ENCODE assay signal across 13 cellular contexts in genomic region chr3:30354972-30355371, GRCh38.
A peak's percentile ranks its signal among the peaks of the same experiment; 100 is the strongest.
DNase-seq lines count a peak whose midpoint lies in the region; ATAC-seq and TF ChIP-seq lines count a peak whose summit lies in the region.
"Had no signal": no experiment of that assay in that cellular context is flagged by ENCODE, and none has a peak within 500 bp of the region (broad histone marks: within the 10 kb centered on the region; RNA-seq: fewer than 3 reads in every experiment).

No MANE protein-coding gene starts in this region.

- H3K4me1 Mint-ChIP-seq in activated CD4-positive, alpha-beta T cell treated with anti-CD3 and anti-CD28 coated beads, Interleukin-2, amount 10 ng/mL, durations not matched to agents 7 days and 5 days = peaks cover 50% of the 10 kb centered on the region

- H3K9me3 ChIP-seq in left ventricle myocardium inferior (replicated peaks) = no peaks in the 10 kb centered on the region
- no peaks in the 10 kb centered on the region for H3K9me3 ChIP-seq in right atrium auricular region

- no peaks in the 10 kb centered on the region for H3K36me3 ChIP-seq in left ventricle myocardium inferior
- H3K36me3 ChIP-seq in right atrium auricular region = no peaks in the 10 kb centered on the region

- H3K27me3 Mint-ChIP-seq in activated CD4-positive, alpha-beta T cell treated with anti-CD3 and anti-CD28 coated beads, Interleukin-2, amount 10 ng/mL, durations not matched to agents 7 days and 5 days = peaks cover 36% of the 10 kb centered on the region

- intact Hi-C loops in left ventricle myocardium inferior (cut with micrococcal nuclease) (no loop called here), left cardiac atrium (cut with DNase I) (no loop called here)

- CTCF ChIA-PET in activated CD4-positive, alpha-beta T cell treated with anti-CD3 and anti-CD28 coated beads, Interleukin-2, amount 10 ng/mL, durations not matched to agents 7 days and 5 days (lab: Charles Lee) = interaction anchor here (2.0 kb wide), 1 partner anchor 18 kb away, joined by 11 read pairs; no protein-coding TSS in a partner anchor

- H3K27me3 ChIP-seq in left ventricle myocardium inferior (ENCODE audit: low read depth) = no peaks in the 10 kb centered on the region
- no peaks in the 10 kb centered on the region for H3K27me3 ChIP-seq in right atrium auricular region

- H3K36me3 Mint-ChIP-seq in activated CD4-positive, alpha-beta T cell treated with anti-CD3 and anti-CD28 coated beads, Interleukin-2, amount 10 ng/mL, durations not matched to agents 7 days and 5 days (ENCODE audit: low read depth) = peaks cover 13% of the 10 kb centered on the region
- H3K36me3 Mint-ChIP-seq: WTC11 had no signal

- POLR2A ChIA-PET in activated CD4-positive, alpha-beta T cell treated with anti-CD3 and anti-CD28 coated beads, Interleukin-2, amount 10 ng/mL, durations not matched to agents 7 days and 5 days (lab: Charles Lee) = interaction anchor here (0.7 kb wide), 1 partner anchor 69 kb away, joined by 3 read pairs; no protein-coding TSS in a partner anchor

- H3K4me1 ChIP-seq in left ventricle myocardium inferior (peaks cover 57% of the 10 kb centered on the region), right atrium auricular region (peaks cover 0 to 34% of the 10 kb centered on the region in 2 donors)

- no peak for DNase-seq in left ventricle myocardium inferior
- no peak for DNase-seq in left cardiac atrium
- DNase-seq in NCI-H510A (lab: John Stamatoyannopoulos, UW) = peak; percentile 48
- DNase-seq in right atrium auricular region (ENCODE audit: low spot score) = no peak
- DNase-seq in GM20000 (ENCODE audit: low spot score) = no peak
- DNase-seq in activated CD4-positive, alpha-beta T cell treated with anti-CD3 and anti-CD28 coated beads, Interleukin-2, amount 10 ng/mL, durations not matched to agents 7 days and 5 days = no peak
- DNase-seq in HK-2 (ENCODE audit: unreplicated experiment) = no peak
- no peak for DNase-seq in effector CD4-positive, alpha-beta T cell
- DNase-seq: C1 segment of cervical spinal cord; GOT3; stimulated activated CD4-positive, alpha-beta T cell treated with anti-CD3 and anti-CD28 coated beads, Interleukin-2, amount 100 ng/mL, for 48 hours had no signal

- H3K27ac ChIP-seq in left ventricle myocardium inferior (replicated peaks) (peak overlapping the region; percentile 83), right atrium auricular region (peak overlapping the region; percentile 62 to 84)
- H3K27ac ChIP-seq: HL-60 had no signal

- ATAC-seq in left cardiac atrium = no peak
- ATAC-seq: WTC11 had no signal

- no peak for TF ChIP-seq CTCF in left ventricle myocardium inferior (IDR thresholded peaks at IDR 0.05; ENCODE audit: borderline replicate concordance)
- TF ChIP-seq CTCF in right atrium auricular region (IDR thresholded peaks at IDR 0.05) = no peak
- TF ChIP-seq CTCF in GM20000 (IDR thresholded peaks at IDR 0.05; ENCODE audit: extremely low read depth, missing control alignments) = no peak

- no peak overlapping the region for H3K27ac Mint-ChIP-seq in activated CD4-positive, alpha-beta T cell treated with anti-CD3 and anti-CD28 coated beads, Interleukin-2, amount 10 ng/mL, durations not matched to agents 7 days and 5 days
- H3K27ac Mint-ChIP-seq: WTC11 had no signal

- no peak overlapping the region for H3K4me3 Mint-ChIP-seq in activated CD4-positive, alpha-beta T cell treated with anti-CD3 and anti-CD28 coated beads, Interleukin-2, amount 10 ng/mL, durations not matched to agents 7 days and 5 days
- H3K4me3 Mint-ChIP-seq: WTC11 had no signal

- no peak overlapping the region for H3K4me3 ChIP-seq in left ventricle myocardium inferior
- H3K4me3 ChIP-seq in right atrium auricular region = no peak overlapping the region

- peaks cover 6% of the 10 kb centered on the region for H3K9me3 Mint-ChIP-seq in activated CD4-positive, alpha-beta T cell treated with anti-CD3 and anti-CD28 coated beads, Interleukin-2, amount 10 ng/mL, durations not matched to agents 7 days and 5 days
- H3K9me3 Mint-ChIP-seq: WTC11 had no signal
